In the genomic region with DNA sequence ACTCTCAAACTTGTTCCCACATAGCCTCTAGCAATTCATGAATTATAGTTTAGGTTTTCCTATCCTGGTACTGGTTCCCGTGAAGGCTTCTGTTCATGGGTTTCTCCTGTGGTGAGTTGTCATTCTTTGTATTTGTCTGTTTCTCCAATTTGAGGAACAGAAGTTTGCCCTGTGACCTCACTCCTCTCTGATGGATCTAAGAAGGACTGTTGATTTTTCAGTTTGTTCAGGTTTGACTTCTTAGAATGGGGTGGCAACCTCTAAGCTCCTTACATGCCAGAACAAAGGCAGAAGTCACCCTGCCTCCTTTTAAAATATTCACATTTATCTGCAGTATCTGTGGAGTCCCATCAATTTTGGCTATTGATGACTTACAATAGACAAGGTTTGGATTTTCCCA, we compare ENCODE assay signal across 30 cellular contexts.
A peak's percentile ranks its signal among the peaks of the same experiment; 100 is the strongest.
DNase-seq lines count a peak whose midpoint lies in the region; ATAC-seq and TF ChIP-seq lines count a peak whose summit lies in the region.
"Had no signal": no experiment of that assay in that cellular context is flagged by ENCODE, and none has a peak within 500 bp of the region (broad histone marks: within the 10 kb centered on the region; RNA-seq: fewer than 3 reads in every experiment).

No MANE protein-coding gene starts in this region.

- no peak overlapping the region for H3K27ac Mint-ChIP-seq in activated CD4-positive, alpha-beta memory T cell treated with anti-CD3 and anti-CD28 coated beads, Interleukin-2, amount 10 ng/mL, durations not matched to agents 7 days and 5 days
- H3K27ac Mint-ChIP-seq in activated CD8-positive, alpha-beta T cell treated with anti-CD3 and anti-CD28 coated beads for 36 hours: no peak overlapping the region
- H3K27ac Mint-ChIP-seq: activated naive CD8-positive, alpha-beta T cell; effector memory CD8-positive, alpha-beta T cell; stimulated activated naive CD8-positive, alpha-beta T cell treated with anti-CD3 and anti-CD28 coated beads, Interleukin-15, amount 100 ng/mL, for 72 hours had no signal

- H3K27ac ChIP-seq in GM23248: peak overlapping the region; percentile 89
- H3K27ac ChIP-seq in SJSA1: peak overlapping the region; percentile 96
- no peak overlapping the region for H3K27ac ChIP-seq in coronary artery
- H3K27ac ChIP-seq in Karpas-422 (ENCODE audit: low read length): no peak overlapping the region
- H3K27ac ChIP-seq: gastroesophageal sphincter, right atrium auricular region, SJCRH30, spleen, vagina, VCaP had no signal

- no peak for ATAC-seq in activated CD8-positive, alpha-beta T cell treated with anti-CD3 and anti-CD28 coated beads for 36 hours
- ATAC-seq: effector memory CD8-positive, alpha-beta T cell; gastroesophageal sphincter; stimulated activated naive CD8-positive, alpha-beta T cell treated with anti-CD3 and anti-CD28 coated beads, Interleukin-15, amount 100 ng/mL, for 72 hours had no signal

- H2AFZ ChIP-seq in GM23248 (peak overlapping the region; percentile 64), neuron (ENCODE audit: low read depth, low read length) (peak overlapping the region; percentile 43), Karpas-422 (ENCODE audit: low read length) (no peak overlapping the region)

- DNase-seq in GM23248: no peak
- peak in 1 of 2 experiments; percentile 60 for DNase-seq in SJSA1 (ENCODE audit: low read depth in 1 of 2, low spot score in 2 of 2)
- DNase-seq in fibroblast of mammary gland (ENCODE audit: low read depth): peak; percentile 20
- DNase-seq in coronary artery (ENCODE audit: low spot score): no peak
- no peak for DNase-seq in activated CD4-positive, alpha-beta memory T cell treated with anti-CD3 and anti-CD28 coated beads, Interleukin-2, amount 10 ng/mL, durations not matched to agents 7 days and 5 days
- no peak for DNase-seq in activated CD8-positive, alpha-beta T cell treated with anti-CD3 and anti-CD28 coated beads for 36 hours
- no peak for DNase-seq in Karpas-422
- DNase-seq: activated CD4-positive, alpha-beta T cell treated with anti-CD3 and anti-CD28 coated beads for 4 hours; activated effector memory CD4-positive, alpha-beta T cell treated with Interleukin-2 at 50 U/mL for 16 hours; anterior cingulate cortex; CD4-positive, alpha-beta memory T cell; effector memory CD8-positive, alpha-beta T cell; KBM-7; NCI-H1417 treated with DMSO at 0.1 percent for 48 hours; NCI-H2227 treated with DMSO at 0.1 percent for 48 hours; NCI-H526 treated with DMSO at 0.1 percent for 48 hours; posterior cingulate gyrus; SJCRH30; spleen; stimulated activated CD4-positive, alpha-beta T cell treated with anti-CD3 and anti-CD28 coated beads, Interleukin-2, amount 100 ng/mL, for 24 hours; stimulated activated CD8-positive, alpha-beta memory T cell treated with anti-CD3 and anti-CD28 coated beads, Interleukin-4, amount 100 ng/mL, for 48 hours; stimulated activated naive CD8-positive, alpha-beta T cell treated with anti-CD3 and anti-CD28 coated beads, Interleukin-15, amount 100 ng/mL, for 72 hours; T-helper 9 cell had no signal

- no peaks in the 10 kb centered on the region for H3K36me3 Mint-ChIP-seq in activated CD4-positive, alpha-beta memory T cell treated with anti-CD3 and anti-CD28 coated beads, Interleukin-2, amount 10 ng/mL, durations not matched to agents 7 days and 5 days (ENCODE audit: low read depth)
- no peaks in the 10 kb centered on the region for H3K36me3 Mint-ChIP-seq in activated CD8-positive, alpha-beta T cell treated with anti-CD3 and anti-CD28 coated beads for 36 hours (ENCODE audit: low read depth)
- H3K36me3 Mint-ChIP-seq: activated naive CD8-positive, alpha-beta T cell; CD4-positive, alpha-beta memory T cell had no signal

- H3K4me1 ChIP-seq in GM23248 (ENCODE audit: insufficient read depth) (peaks cover 53% of the 10 kb centered on the region), SJSA1 (replicated peaks) (peaks cover 52% of the 10 kb centered on the region), neuron (ENCODE audit: insufficient read depth, low read length) (no peaks in the 10 kb centered on the region), Karpas-422 (ENCODE audit: low read length) (no peaks in the 10 kb centered on the region)
- H3K4me1 ChIP-seq: gastroesophageal sphincter, right atrium auricular region, SJCRH30, spleen, vagina had no signal

- peaks cover 58% of the 10 kb centered on the region for H3F3A ChIP-seq in GM23248 (ENCODE audit: insufficient read depth)

- no peaks in the 10 kb centered on the region for H4K20me1 ChIP-seq in GM23248 (ENCODE audit: insufficient read depth)
- no peaks in the 10 kb centered on the region for H4K20me1 ChIP-seq in Karpas-422 (ENCODE audit: insufficient read depth, low read depth, low read length)

- H3K79me2 ChIP-seq in GM23248 (ENCODE audit: insufficient read depth) (no peaks in the 10 kb centered on the region), Karpas-422 (ENCODE audit: low read length) (no peaks in the 10 kb centered on the region)

- H3K9ac ChIP-seq in GM23248 (peak overlapping the region; percentile 44; the same call in 1 of the 2 replicates), Karpas-422 (ENCODE audit: low read length) (no peak overlapping the region)

- POLR2A ChIA-PET in activated CD4-positive, alpha-beta memory T cell treated with anti-CD3 and anti-CD28 coated beads, Interleukin-2, amount 10 ng/mL, durations not matched to agents 7 days and 5 days (lab: Charles Lee): no interaction called here
- POLR2A ChIA-PET in activated CD8-positive, alpha-beta T cell treated with anti-CD3 and anti-CD28 coated beads for 36 hours (lab: Charles Lee): no interaction called here

- no peaks in the 10 kb centered on the region for H3K36me3 ChIP-seq in GM23248 (ENCODE audit: low read depth)
- no peaks in the 10 kb centered on the region for H3K36me3 ChIP-seq in SJSA1
- no peaks in the 10 kb centered on the region for H3K36me3 ChIP-seq in neuron (ENCODE audit: insufficient read depth, low read length)
- H3K36me3 ChIP-seq in Karpas-422 (ENCODE audit: insufficient read depth, low read length): no peaks in the 10 kb centered on the region
- H3K36me3 ChIP-seq: gastroesophageal sphincter, right atrium auricular region, SJCRH30, spleen, vagina had no signal

- intact Hi-C loops in activated CD8-positive, alpha-beta T cell treated with anti-CD3 and anti-CD28 coated beads for 36 hours (cut with micrococcal nuclease): no loop called here

- 52 to 68% methylated on average over 1 of the region's 1 CpG for WGBS in GM23248 (ENCODE audit: low coverage in 1 of 2, low lambda C conversion rate in 2 of 2, missing lambda C conversion rate in 2 of 2), 2 experiments

- H3K4me2 ChIP-seq in GM23248 (ENCODE audit: unreplicated experiment): peak overlapping the region; percentile 51
- no peak overlapping the region for H3K4me2 ChIP-seq in Karpas-422 (ENCODE audit: low read depth, low read length, poor library complexity, severe bottlenecking)

- 0 out of 2 replicates have a peak overlapping the region, but pooled peaks have one; percentile 4 for H3K4me3 ChIP-seq in GM23248
- H3K4me3 ChIP-seq in SJSA1: no peak overlapping the region
- no peak overlapping the region for H3K4me3 ChIP-seq in fibroblast of mammary gland (ENCODE audit: control insufficient read depth, low read depth, low read length)
- no peak overlapping the region for H3K4me3 ChIP-seq in neuron (ENCODE audit: low read length)
- H3K4me3 ChIP-seq in coronary artery: no peak overlapping the region
- H3K4me3 ChIP-seq in Karpas-422 (ENCODE audit: low read length): no peak overlapping the region
- H3K4me3 ChIP-seq: gastroesophageal sphincter, lung, right atrium auricular region, SJCRH30, spleen, vagina had no signal

- H3K9me3 ChIP-seq in GM23248 (ENCODE audit: low read depth): no peaks in the 10 kb centered on the region
- H3K9me3 ChIP-seq in SJSA1 (replicated peaks): no peaks in the 10 kb centered on the region
- H3K9me3 ChIP-seq in neuron (ENCODE audit: low read length): peaks cover 2% of the 10 kb centered on the region
- H3K9me3 ChIP-seq in Karpas-422 (ENCODE audit: low read length): peaks cover under 1% of the 10 kb centered on the region; the same call in 1 of the 2 replicates
- H3K9me3 ChIP-seq: gastroesophageal sphincter, SJCRH30, vagina had no signal

- in situ Hi-C loops in GM23248 (cut with MboI): no loop called here

- CTCF ChIA-PET in activated CD4-positive, alpha-beta memory T cell treated with anti-CD3 and anti-CD28 coated beads, Interleukin-2, amount 10 ng/mL, durations not matched to agents 7 days and 5 days (lab: Charles Lee): no interaction called here
- CTCF ChIA-PET in activated CD8-positive, alpha-beta T cell treated with anti-CD3 and anti-CD28 coated beads for 36 hours (lab: Charles Lee): no interaction called here

- no peaks in the 10 kb centered on the region for H3K4me1 Mint-ChIP-seq in activated CD4-positive, alpha-beta memory T cell treated with anti-CD3 and anti-CD28 coated beads, Interleukin-2, amount 10 ng/mL, durations not matched to agents 7 days and 5 days
- no peaks in the 10 kb centered on the region for H3K4me1 Mint-ChIP-seq in activated CD8-positive, alpha-beta T cell treated with anti-CD3 and anti-CD28 coated beads for 36 hours (ENCODE audit: low read depth)
- H3K4me1 Mint-ChIP-seq: CD4-positive, alpha-beta memory T cell; stimulated activated naive CD8-positive, alpha-beta T cell treated with anti-CD3 and anti-CD28 coated beads, Interleukin-15, amount 100 ng/mL, for 72 hours had no signal

- H3K27me3 Mint-ChIP-seq in activated CD4-positive, alpha-beta memory T cell treated with anti-CD3 and anti-CD28 coated beads, Interleukin-2, amount 10 ng/mL, durations not matched to agents 7 days and 5 days: no peaks in the 10 kb centered on the region
- H3K27me3 Mint-ChIP-seq in activated CD8-positive, alpha-beta T cell treated with anti-CD3 and anti-CD28 coated beads for 36 hours: peaks cover 1% of the 10 kb centered on the region
- H3K27me3 Mint-ChIP-seq: activated naive CD8-positive, alpha-beta T cell; CD4-positive, alpha-beta memory T cell; effector memory CD8-positive, alpha-beta T cell; stimulated activated naive CD8-positive, alpha-beta T cell treated with anti-CD3 and anti-CD28 coated beads, Interleukin-15, amount 100 ng/mL, for 72 hours had no signal

- TF ChIP-seq CTCF in fibroblast of mammary gland (conservative IDR thresholded peaks at IDR 0.05; ENCODE audit: control insufficient read depth, insufficient read depth, low read depth, low read length) (no peak), coronary artery (IDR thresholded peaks at IDR 0.05) (no peak)
- TF ChIP-seq CTCF in activated CD8-positive, alpha-beta T cell treated with anti-CD3 and anti-CD28 coated beads for 36 hours (IDR thresholded peaks at IDR 0.05): no peak

- H3K27me3 ChIP-seq in GM23248 (replicated peaks; ENCODE audit: insufficient read depth): no peaks in the 10 kb centered on the region
- no peaks in the 10 kb centered on the region for H3K27me3 ChIP-seq in SJSA1 (replicated peaks)
- no peaks in the 10 kb centered on the region for H3K27me3 ChIP-seq in neuron (ENCODE audit: insufficient read depth, low read length)
- H3K27me3 ChIP-seq in Karpas-422 (ENCODE audit: low read length): no peaks in the 10 kb centered on the region
- H3K27me3 ChIP-seq: gastroesophageal sphincter, right atrium auricular region, SJCRH30, spleen, vagina had no signal

- H3K4me3 Mint-ChIP-seq in activated CD4-positive, alpha-beta memory T cell treated with anti-CD3 and anti-CD28 coated beads, Interleukin-2, amount 10 ng/mL, durations not matched to agents 7 days and 5 days: no peak overlapping the region
- H3K4me3 Mint-ChIP-seq in activated CD8-positive, alpha-beta T cell treated with anti-CD3 and anti-CD28 coated beads for 36 hours: no peak overlapping the region
- H3K4me3 Mint-ChIP-seq: activated naive CD8-positive, alpha-beta T cell; CD4-positive, alpha-beta memory T cell; effector memory CD8-positive, alpha-beta T cell; stimulated activated naive CD8-positive, alpha-beta T cell treated with anti-CD3 and anti-CD28 coated beads, Interleukin-15, amount 100 ng/mL, for 72 hours had no signal

- H3K9me3 Mint-ChIP-seq in activated CD4-positive, alpha-beta memory T cell treated with anti-CD3 and anti-CD28 coated beads, Interleukin-2, amount 10 ng/mL, durations not matched to agents 7 days and 5 days: no peaks in the 10 kb centered on the region
- peaks cover 5% of the 10 kb centered on the region for H3K9me3 Mint-ChIP-seq in activated CD8-positive, alpha-beta T cell treated with anti-CD3 and anti-CD28 coated beads for 36 hours

- H3K9me2 ChIP-seq in GM23248 (ENCODE audit: insufficient read depth) (no peaks in the 10 kb centered on the region), Karpas-422 (replicated peaks; ENCODE audit: insufficient read depth, low read length) (no peaks in the 10 kb centered on the region)

Comparison
In these comparisons a context has a peak if more than half of its experiments do, and no peak if none do; other contexts are left out.
1. H3K27ac ChIP-seq: peak in GM23248 (single experiment) and SJSA1 (single experiment); none in coronary artery (0 of 2) and Karpas-422 (single experiment).